ENCODE assay signal across 10 cellular contexts in genomic region chr12:607541-608001, GRCh38. TPM values are rescaled to one million over a fixed set of nuclear protein-coding genes. Genes with fewer than 3 reads are reported as not detected.
DNase-seq lines count a peak whose midpoint lies in the region; ATAC-seq and TF ChIP-seq lines count a peak whose summit lies in the region.
"Had no signal": no experiment of that assay in that cellular context is flagged by ENCODE, and none has a peak within 500 bp of the region (broad histone marks: within the 10 kb centered on the region; RNA-seq: fewer than 3 reads in every experiment).

No MANE protein-coding gene starts in this region.

- H3K27ac Mint-ChIP-seq in activated naive CD4-positive, alpha-beta T cell treated with anti-CD3 and anti-CD28 coated beads for 36 hours, result no peak overlapping the region
- H3K27ac Mint-ChIP-seq in activated naive CD4-positive, alpha-beta T cell treated with anti-CD3 and anti-CD28 coated beads, Interleukin-2, amount 50 U/mL, for 72 hours, result no peak overlapping the region

- TF ChIP-seq POLR2A in thyroid gland (IDR thresholded peaks at IDR 0.05), result no peak

- intact Hi-C loops in activated naive CD4-positive, alpha-beta T cell treated with anti-CD3 and anti-CD28 coated beads for 36 hours (cut with micrococcal nuclease), result no loop called here
- intact Hi-C loops in left colon (cut with DNase I, micrococcal nuclease), result no loop called here
- intact Hi-C loops in thyroid gland (cut with DNase I), result no loop called here

- TF ChIP-seq CTCF in thyroid gland (IDR thresholded peaks at IDR 0.05) (no peak), BE2C (IDR thresholded peaks at IDR 0.05; ENCODE audit: low read depth, low read length) (no peak)

- H3K27me3 Mint-ChIP-seq in activated naive CD4-positive, alpha-beta T cell treated with anti-CD3 and anti-CD28 coated beads for 36 hours (ENCODE audit: low read depth), result no peaks in the 10 kb centered on the region

- H3K4me1 Mint-ChIP-seq in activated naive CD4-positive, alpha-beta T cell treated with anti-CD3 and anti-CD28 coated beads for 36 hours (ENCODE audit: low read depth), result peaks cover 22% of the 10 kb centered on the region

- H3K36me3 Mint-ChIP-seq in activated naive CD4-positive, alpha-beta T cell treated with anti-CD3 and anti-CD28 coated beads for 36 hours (ENCODE audit: low read depth), result no peaks in the 10 kb centered on the region
- H3K36me3 Mint-ChIP-seq in activated naive CD4-positive, alpha-beta T cell treated with anti-CD3 and anti-CD28 coated beads, Interleukin-2, amount 50 U/mL, for 72 hours, result no peaks in the 10 kb centered on the region

- no peak for ATAC-seq in activated naive CD4-positive, alpha-beta T cell treated with anti-CD3 and anti-CD28 coated beads, Interleukin-2, amount 50 U/mL, for 72 hours
- peak; percentile 50 for ATAC-seq in left colon
- ATAC-seq in GM18520 (IDR thresholded peaks at IDR 0.05; ENCODE audit: unreplicated experiment), result no peak

- H3K4me3 ChIP-seq in thyroid gland (replicated peaks in 1 of 3) (no peak overlapping the region), BE2C (ENCODE audit: low read depth, low read length) (no peak overlapping the region)

- 2 to 5% methylated on average over 5 of the region's 5 CpGs for WGBS in thyroid gland, 2 donors

- no peaks in the 10 kb centered on the region for H3K36me3 ChIP-seq in thyroid gland
- no peaks in the 10 kb centered on the region for H3K36me3 ChIP-seq in BE2C

- peak; percentile 28 for DNase-seq in activated naive CD4-positive, alpha-beta T cell treated with anti-CD3 and anti-CD28 coated beads for 36 hours
- no peak for DNase-seq in activated naive CD4-positive, alpha-beta T cell treated with anti-CD3 and anti-CD28 coated beads, Interleukin-2, amount 50 U/mL, for 72 hours (ENCODE audit: low spot score in 2 of 2)
- peak; percentile 42 for DNase-seq in cerebellum (ENCODE audit: low spot score)
- no peak for DNase-seq in left colon
- DNase-seq in thyroid gland, result peak; percentile 88
- DNase-seq in BE2C, result no peak
- DNase-seq in COR-L47 (lab: John Stamatoyannopoulos, UW), result no peak
- DNase-seq: activated CD4-positive, alpha-beta T cell treated with anti-CD3 and anti-CD28 coated beads for 1 hour; foreskin melanocyte had no signal

- H3K27me3 ChIP-seq in thyroid gland, result no peaks in the 10 kb centered on the region
- H3K27me3 ChIP-seq in BE2C, result no peaks in the 10 kb centered on the region

- H3K9me3 ChIP-seq in thyroid gland (no peaks in the 10 kb centered on the region), BE2C (no peaks in the 10 kb centered on the region)

- CTCF ChIA-PET in activated naive CD4-positive, alpha-beta T cell treated with anti-CD3 and anti-CD28 coated beads for 36 hours (lab: Charles Lee), result interaction anchor here (0.6 to 1.1 kb wide), 3 partner anchors 11 to 207 kb away, joined by 3 to 4 read pairs (median 3); no protein-coding TSS in a partner anchor

- H3K4me1 ChIP-seq in thyroid gland (peaks cover 13 to 15% of the 10 kb centered on the region in 2 donors), BE2C (peaks cover 8% of the 10 kb centered on the region)

- no peak overlapping the region for H3K4me3 Mint-ChIP-seq in activated naive CD4-positive, alpha-beta T cell treated with anti-CD3 and anti-CD28 coated beads for 36 hours

- H3K27ac ChIP-seq in thyroid gland, result peak overlapping the region; percentile 46 to 82 (median 75)

- H3K9me3 Mint-ChIP-seq in activated naive CD4-positive, alpha-beta T cell treated with anti-CD3 and anti-CD28 coated beads for 36 hours, result no peaks in the 10 kb centered on the region
- no peaks in the 10 kb centered on the region for H3K9me3 Mint-ChIP-seq in activated naive CD4-positive, alpha-beta T cell treated with anti-CD3 and anti-CD28 coated beads, Interleukin-2, amount 50 U/mL, for 72 hours

RNA-seq across cellular contexts. Expression of gene NINJ2, which starts 55.7 kb away (rescaled TPM):
- total RNA-seq in activated naive CD4-positive, alpha-beta T cell treated with anti-CD3 and anti-CD28 coated beads for 36 hours, result 1 to 10 TPM; 1.8 to 2.5 TPM
- 1 to 10 TPM; 1.4 to 6.1 TPM for total RNA-seq in activated naive CD4-positive, alpha-beta T cell treated with anti-CD3 and anti-CD28 coated beads, Interleukin-2, amount 50 U/mL, for 72 hours
- total RNA-seq in cerebellum (0.82 TPM), left colon (1 to 10 TPM; 3.3 to 5.5 TPM), thyroid gland (1 to 10 TPM in 3 of 4 donors, under 1 TPM in 1; 0.49 to 7.2 (median 2.0) TPM)
- 3.1 TPM for polyA plus RNA-seq in BE2C (2012; ENCODE audit: insufficient read depth, insufficient read length, low read depth)

Comparison
In these comparisons a context has a peak if more than half of its experiments do, and no peak if none do; other contexts are left out.
1. DNase-seq: peak in activated naive CD4-positive, alpha-beta T cell treated with anti-CD3 and anti-CD28 coated beads for 36 hours (single experiment), cerebellum (single experiment) and thyroid gland (2 of 2); none in activated naive CD4-positive, alpha-beta T cell treated with anti-CD3 and anti-CD28 coated beads, Interleukin-2, amount 50 U/mL, for 72 hours (0 of 2), left colon (0 of 2), BE2C (single experiment) and COR-L47 (single experiment).